In the genomic region with DNA sequence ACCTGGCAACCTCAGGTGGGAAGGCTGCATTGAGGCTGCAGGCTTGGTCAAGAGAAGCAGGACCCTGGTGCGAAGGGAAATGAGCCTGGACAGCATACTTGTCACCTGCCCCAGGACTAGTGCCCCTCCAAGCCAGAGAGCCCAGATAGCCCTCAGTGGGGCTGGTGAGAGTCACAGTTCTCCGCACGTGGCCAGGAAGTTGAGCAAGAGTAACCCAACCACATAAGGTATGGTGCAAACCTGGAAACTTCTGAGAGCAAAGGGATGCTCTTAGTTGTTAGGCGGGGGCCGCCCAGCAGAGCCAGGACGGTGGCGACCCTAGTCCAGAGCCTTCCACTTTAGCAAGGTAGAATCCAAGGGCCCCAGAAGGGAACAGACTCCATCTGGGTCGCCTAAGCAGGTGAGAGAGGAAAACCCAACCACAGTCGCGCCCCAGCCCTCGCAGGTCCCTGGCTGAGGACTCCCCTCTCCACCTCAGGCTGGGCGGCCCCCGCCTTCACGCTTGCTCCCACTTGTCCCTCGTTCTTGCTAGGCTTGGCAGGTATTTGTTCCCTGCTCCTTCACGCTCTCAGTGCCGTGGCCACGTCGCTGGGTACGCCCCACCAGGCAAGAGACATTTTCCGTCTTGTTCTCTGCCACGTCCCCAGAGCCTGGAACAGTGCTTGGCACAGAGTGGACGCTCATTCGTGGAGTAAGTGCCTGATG, we compare ENCODE assay signal across 9 cellular contexts. TPM values are rescaled to one million over a fixed set of nuclear protein-coding genes. Genes with fewer than 3 reads are reported as not detected.
DNase-seq lines count a peak whose midpoint lies in the region; ATAC-seq, FAIRE-seq and TF ChIP-seq lines count a peak whose summit lies in the region.
"Had no signal": no experiment of that assay in that cellular context is flagged by ENCODE, and none has a peak within 500 bp of the region (broad histone marks: within the 10 kb centered on the region; RNA-seq: fewer than 3 reads in every experiment).

No MANE protein-coding gene starts in this region.

- POLR2A ChIA-PET in activated CD8-positive, alpha-beta T cell treated with anti-CD3 and anti-CD28 coated beads, Interleukin-2, amount 10 ng/mL, durations not matched to agents 7 days and 5 days (lab: Charles Lee), result interaction anchor here (0.6 to 1.9 kb wide), 4 partner anchors 30 to 36 kb away, joined by 3 to 22 read pairs (median 5); no protein-coding TSS in a partner anchor
- POLR2A ChIA-PET in activated CD8-positive, alpha-beta T cell treated with anti-CD3 and anti-CD28 coated beads for 36 hours (lab: Charles Lee), result interaction anchor here (0.9 to 2.6 kb wide), 4 partner anchors 11 to 38 kb away, joined by 4 to 45 read pairs (median 10); no protein-coding TSS in a partner anchor
- POLR2A ChIA-PET in GM12878 (lab: Charles Lee), result interaction anchor here (0.7 to 5.7 kb wide), 5 partner anchors 15 to 186 kb away, joined by 4 to 220 read pairs (median 6); partner anchors contain the start of gene RHOV

- H3K4me3 Mint-ChIP-seq in activated CD8-positive, alpha-beta T cell treated with anti-CD3 and anti-CD28 coated beads, Interleukin-2, amount 10 ng/mL, durations not matched to agents 7 days and 5 days, result no peak overlapping the region
- H3K4me3 Mint-ChIP-seq in activated CD8-positive, alpha-beta T cell treated with anti-CD3 and anti-CD28 coated beads for 36 hours, result no peak overlapping the region

- no peak for TF ChIP-seq RAD21 in GM12878 (IDR thresholded peaks at IDR 0.05; ENCODE audit: insufficient read depth, low read depth, low read length)

- H3K27me3 Mint-ChIP-seq in activated CD8-positive, alpha-beta T cell treated with anti-CD3 and anti-CD28 coated beads, Interleukin-2, amount 10 ng/mL, durations not matched to agents 7 days and 5 days (ENCODE audit: low read depth), result peaks cover 13% of the 10 kb centered on the region
- H3K27me3 Mint-ChIP-seq in activated CD8-positive, alpha-beta T cell treated with anti-CD3 and anti-CD28 coated beads for 36 hours, result no peaks in the 10 kb centered on the region

- H3K4me3 ChIP-seq in GM12878 (no peak overlapping the region), lower lobe of right lung (peak overlapping the region; percentile 91), suprapubic skin (peak overlapping the region; percentile 91)

- peak overlapping the region; percentile 79 for H2AFZ ChIP-seq in GM12878 (ENCODE audit: control insufficient read depth, low read depth, low read length)

- no peak for ATAC-seq in activated CD8-positive, alpha-beta T cell treated with anti-CD3 and anti-CD28 coated beads, Interleukin-2, amount 10 ng/mL, durations not matched to agents 7 days and 5 days
- no peak for ATAC-seq in activated CD8-positive, alpha-beta T cell treated with anti-CD3 and anti-CD28 coated beads for 36 hours
- ATAC-seq in GM12878 (no peak), lower lobe of right lung (no peak)

- H3K27me3 ChIP-seq in GM12878 (replicated peaks in 1 of 2; ENCODE audit: control insufficient read depth in 2 of 2, insufficient read depth in 2 of 2, low read length in 1 of 2) (no peaks in the 10 kb centered on the region), lower lobe of right lung (ENCODE audit: low read depth) (no peaks in the 10 kb centered on the region), suprapubic skin (no peaks in the 10 kb centered on the region)

- TF ChIP-seq POLR2A in GM12878 (IDR thresholded peaks at IDR 0.05; ENCODE audit: low read depth, low read length) (no peak), suprapubic skin (IDR thresholded peaks at IDR 0.05) (no peak)

- BruUV-seq in GM12878 (replicated peaks; lab: Mats Ljungman, UMichigan), result no TSS peak

- peaks cover 21% of the 10 kb centered on the region for H3K4me1 ChIP-seq in GM12878 (ENCODE audit: control insufficient read depth, insufficient read depth, low read length)
- H3K4me1 ChIP-seq in lower lobe of right lung, result peaks cover 22% of the 10 kb centered on the region
- H3K4me1 ChIP-seq in suprapubic skin, result peaks cover 24% of the 10 kb centered on the region

- no peak for DNase-seq in activated CD8-positive, alpha-beta T cell treated with anti-CD3 and anti-CD28 coated beads, Interleukin-2, amount 10 ng/mL, durations not matched to agents 7 days and 5 days
- no peak for DNase-seq in activated CD8-positive, alpha-beta T cell treated with anti-CD3 and anti-CD28 coated beads for 36 hours
- DNase-seq in GM12878 (ENCODE audit: low read depth, low spot score) (no peak), lower lobe of right lung (no peak), suprapubic skin (ENCODE audit: low spot score in 2 of 2) (no peak), OCI-M1 (lab: John Stamatoyannopoulos, UW) (no peak), RCC 7860 (ENCODE audit: low spot score) (no peak), COR-L47 (lab: John Stamatoyannopoulos, UW) (no peak)
- DNase-seq: activated effector memory CD4-positive, alpha-beta T cell treated with Interleukin-2 at 50 U/mL for 16 hours had no signal

- peaks cover 18% of the 10 kb centered on the region for H3K36me3 Mint-ChIP-seq in activated CD8-positive, alpha-beta T cell treated with anti-CD3 and anti-CD28 coated beads, Interleukin-2, amount 10 ng/mL, durations not matched to agents 7 days and 5 days (ENCODE audit: low read depth)
- peaks cover 4% of the 10 kb centered on the region for H3K36me3 Mint-ChIP-seq in activated CD8-positive, alpha-beta T cell treated with anti-CD3 and anti-CD28 coated beads for 36 hours (ENCODE audit: low read depth)

- H3K4me2 ChIP-seq in GM12878 (ENCODE audit: control insufficient read depth, insufficient read depth), result no peak overlapping the region

- H3K9ac ChIP-seq in GM12878 (ENCODE audit: control insufficient read depth, insufficient read depth, low read length), result no peak overlapping the region

- intact Hi-C loops in activated CD8-positive, alpha-beta T cell treated with anti-CD3 and anti-CD28 coated beads for 36 hours (cut with micrococcal nuclease), result loop anchor here (2.0 to 10.0 kb wide), 3 partner anchors 34 to 218 kb away; partner anchors contain the start of gene RMDN3
- intact Hi-C loops in GM12878 (cut with micrococcal nuclease; ENCODE audit: unreplicated experiment), result loop anchor here (5.0 kb wide), 2 partner anchors 141 to 196 kb away; partner anchors contain the start of gene RAD51
- intact Hi-C loops in lower lobe of right lung (cut with DNase I), result no loop called here

- CTCF ChIA-PET in activated CD8-positive, alpha-beta T cell treated with anti-CD3 and anti-CD28 coated beads, Interleukin-2, amount 10 ng/mL, durations not matched to agents 7 days and 5 days (lab: Charles Lee), result interaction anchor here (0.8 to 5.1 kb wide), 26 partner anchors 8 to 338 kb away, joined by 3 to 117 read pairs (median 8); partner anchors contain the start of genes CHP1, PPP1R14D, RHOV and SPINT1
- CTCF ChIA-PET in activated CD8-positive, alpha-beta T cell treated with anti-CD3 and anti-CD28 coated beads for 36 hours (lab: Charles Lee), result interaction anchor here (0.7 to 5.9 kb wide), 30 partner anchors 8 to 327 kb away, joined by 3 to 112 read pairs (median 6); partner anchors contain the start of genes CCDC32, DNAJC17, RHOV and RPUSD2
- CTCF ChIA-PET in GM12878 (lab: Yijun Ruan, JAX), result interaction anchor here (0.7 to 5.5 kb wide), 21 partner anchors 12 to 388 kb away, joined by 3 to 95 read pairs (median 10); partner anchors contain the start of genes DNAJC17, RAD51, RHOV and SPINT1

- H3K27ac ChIP-seq in GM12878 (ENCODE audit: control insufficient read depth, insufficient read depth) (no peak overlapping the region), lower lobe of right lung (peak overlapping the region; percentile 92), suprapubic skin (peak overlapping the region; percentile 73)

- no peaks in the 10 kb centered on the region for H4K20me1 ChIP-seq in GM12878 (ENCODE audit: control insufficient read depth, insufficient read depth)

- 67% methylated on average over 24 of the region's 24 CpGs for WGBS in GM12878 (ENCODE audit: insufficient coverage, insufficient replicate concordance, low lambda C conversion rate, missing lambda C conversion rate)
- 63% methylated on average over 21 of the region's 24 CpGs for WGBS in suprapubic skin

- H3K9me3 Mint-ChIP-seq in activated CD8-positive, alpha-beta T cell treated with anti-CD3 and anti-CD28 coated beads, Interleukin-2, amount 10 ng/mL, durations not matched to agents 7 days and 5 days (ENCODE audit: insufficient read depth), result no peaks in the 10 kb centered on the region
- no peaks in the 10 kb centered on the region for H3K9me3 Mint-ChIP-seq in activated CD8-positive, alpha-beta T cell treated with anti-CD3 and anti-CD28 coated beads for 36 hours

- H3K27ac Mint-ChIP-seq in activated CD8-positive, alpha-beta T cell treated with anti-CD3 and anti-CD28 coated beads, Interleukin-2, amount 10 ng/mL, durations not matched to agents 7 days and 5 days, result peak overlapping the region; percentile 98
- no peak overlapping the region for H3K27ac Mint-ChIP-seq in activated CD8-positive, alpha-beta T cell treated with anti-CD3 and anti-CD28 coated beads for 36 hours

- H3K79me2 ChIP-seq in GM12878 (ENCODE audit: control insufficient read depth, insufficient read depth, low read length), result peaks cover 20% of the 10 kb centered on the region

- RAD21 ChIA-PET in GM12878 (lab: Charles Lee; ENCODE audit: unreplicated experiment), result interaction anchor here (0.6 to 14.9 kb wide), 20 partner anchors 9 to 443 kb away, joined by 3 to 551 read pairs (median 9); partner anchors contain the start of genes DNAJC17, RAD51, RHOV and ZFYVE19

- FAIRE-seq in GM12878 (lab: Jason Lieb, UNC), result no peak
- FAIRE-seq in RCC 7860 (lab: Jason Lieb, UNC), result no peak

- SMC1A ChIA-PET in GM12878 (lab: Charles Lee; ENCODE audit: uncharacterized antibody, unreplicated experiment), result interaction anchor here (0.8 to 13.4 kb wide), 15 partner anchors 10 to 213 kb away, joined by 3 to 454 read pairs (median 7); partner anchors contain the start of gene RHOV

- no peaks in the 10 kb centered on the region for H3K9me3 ChIP-seq in GM12878 (replicated peaks; ENCODE audit: control insufficient read depth, insufficient read depth, low read length)
- H3K9me3 ChIP-seq in lower lobe of right lung, result no peaks in the 10 kb centered on the region
- H3K9me3 ChIP-seq in suprapubic skin, result no peaks in the 10 kb centered on the region

- H3K4me1 Mint-ChIP-seq in activated CD8-positive, alpha-beta T cell treated with anti-CD3 and anti-CD28 coated beads, Interleukin-2, amount 10 ng/mL, durations not matched to agents 7 days and 5 days (ENCODE audit: low read depth), result peaks cover 42% of the 10 kb centered on the region
- H3K4me1 Mint-ChIP-seq in activated CD8-positive, alpha-beta T cell treated with anti-CD3 and anti-CD28 coated beads for 36 hours (ENCODE audit: low read depth), result peaks cover 28% of the 10 kb centered on the region

- TF ChIP-seq CTCF in activated CD8-positive, alpha-beta T cell treated with anti-CD3 and anti-CD28 coated beads for 36 hours (IDR thresholded peaks at IDR 0.05), result no peak
- no peak for TF ChIP-seq CTCF in GM12878 (IDR thresholded peaks at IDR 0.05 in 2 of 3, conservative IDR thresholded peaks at IDR 0.05 in 1 of 3; ENCODE audit: control insufficient read depth in 2 of 3, extremely low read depth in 1 of 3, insufficient read depth in 1 of 3, low read depth in 3 of 3, low read length in 3 of 3)
- no peak for TF ChIP-seq CTCF in lower lobe of right lung (IDR thresholded peaks at IDR 0.05)
- no peak for TF ChIP-seq CTCF in suprapubic skin (IDR thresholded peaks at IDR 0.05)

- in situ Hi-C loops in GM12878 (cut with MboI), result loop anchor here (5.0 kb wide), 1 partner anchor 36 kb away; no protein-coding TSS in a partner anchor

- no peaks in the 10 kb centered on the region; a peak in 1 of 4 replicates for H3K36me3 ChIP-seq in GM12878 (ENCODE audit: control insufficient read depth in 2 of 2, insufficient read depth in 2 of 2, low read length in 1 of 2)
- H3K36me3 ChIP-seq in lower lobe of right lung, result peaks cover 25% of the 10 kb centered on the region
- H3K36me3 ChIP-seq in suprapubic skin, result peaks cover 12% of the 10 kb centered on the region

- TF ChIP-seq EP300 in GM12878 (IDR thresholded peaks at IDR 0.05; ENCODE audit: borderline replicate concordance in 1 of 2, control insufficient read depth in 1 of 2, low read depth in 2 of 2, low read length in 2 of 2) (no peak), suprapubic skin (IDR thresholded peaks at IDR 0.05) (no peak)

RNA-seq across cellular contexts. Expression of gene VPS18, which starts 1.1 kb away (rescaled TPM):
- 10 to 100 TPM; 17.8 to 18.4 TPM for total RNA-seq in activated CD8-positive, alpha-beta T cell treated with anti-CD3 and anti-CD28 coated beads, Interleukin-2, amount 10 ng/mL, durations not matched to agents 7 days and 5 days
- total RNA-seq in activated CD8-positive, alpha-beta T cell treated with anti-CD3 and anti-CD28 coated beads for 36 hours, result 1 to 10 TPM; 6.1 TPM
- 18.9 and 20.9 TPM in 2 replicates for total RNA-seq in GM12878 (2013; cell fraction: nucleolus; rRNA removed)
- total RNA-seq in GM12878 (2014; rRNA removed) (18.3 and 18.5 TPM in 2 replicates), GM12878 (2014; rRNA removed; fragmentation: Illumina TruSeq; extraction: Trizol) (9.0 and 10.0 TPM in 2 replicates), GM12878 (2021) (19.8 and 20.3 TPM in 2 replicates), lower lobe of right lung (24.0 TPM), suprapubic skin (10 to 100 TPM; 15.0 to 24.9 (median 19.7) TPM)
- 5.9 TPM for polyA plus RNA-seq in GM12878 (2011; ENCODE audit: low read depth)
- polyA plus RNA-seq in GM12878 (2011; rRNA removed) (4.3 and 9.7 TPM in 2 replicates), GM12878 (2014; fragmentation: Illumina TruSeq; extraction: Trizol) (3.8 and 7.9 TPM in 2 replicates), GM12878 (2014; fragmentation: Nextera tagmentation; extraction: Ambion mirVana) (1 to 10 TPM in 1 of 2 experiments, under 1 TPM in 1; 0.71 to 1.7 TPM), GM12878 (2014; rRNA removed) (11.3 and 12.7 TPM in 2 replicates), GM12878 (2016; fragmentation: Nextera tagmentation; extraction: Ambion mirVana) (10 to 100 TPM; 16.0 to 20.4 TPM)
- polyA plus RNA-seq in GM12878 (2011; cell fraction: cytosol; rRNA removed), result 14.5 and 17.7 TPM in 2 replicates
- polyA plus RNA-seq in GM12878 (2011; cell fraction: nucleus; rRNA removed), result 18.8 and 21.0 TPM in 2 replicates
- 10.1 and 11.1 TPM in 2 replicates for polyA plus RNA-seq in GM12878 (2012)
- 30.4 and 40.0 TPM in 2 replicates for polyA minus RNA-seq in GM12878 (2011; rRNA and poly(A)+ RNA removed)
- polyA minus RNA-seq in GM12878 (2011; cell fraction: cytosol; rRNA and poly(A)+ RNA removed), result 13.0 and 13.4 TPM in 2 replicates
- polyA minus RNA-seq in GM12878 (2011; cell fraction: nucleus; rRNA and poly(A)+ RNA removed), result 8.7 and 17.9 TPM in 2 replicates

RNA-seq across cellular contexts. Expression of gene RHOV, which starts 19.1 kb away (rescaled TPM):
- total RNA-seq in activated CD8-positive, alpha-beta T cell treated with anti-CD3 and anti-CD28 coated beads, Interleukin-2, amount 10 ng/mL, durations not matched to agents 7 days and 5 days, result not detected
- under 1 TPM; 0.40 to 0.41 TPM for total RNA-seq in activated CD8-positive, alpha-beta T cell treated with anti-CD3 and anti-CD28 coated beads for 36 hours
- total RNA-seq in GM12878 (2013; cell fraction: nucleolus; rRNA removed), result 35.3 and 37.1 TPM in 2 replicates
- total RNA-seq in GM12878 (2014; rRNA removed) (11.5 and 13.0 TPM in 2 replicates), GM12878 (2014; rRNA removed; fragmentation: Illumina TruSeq; extraction: Trizol) (6.9 and 7.3 TPM in 2 replicates), GM12878 (2021) (13.3 and 15.0 TPM in 2 replicates), lower lobe of right lung (1.5 TPM), suprapubic skin (10 to 100 TPM; 46.9 to 96.3 (median 79.7) TPM)
- 4.9 TPM for polyA plus RNA-seq in GM12878 (2011; ENCODE audit: low read depth)
- polyA plus RNA-seq in GM12878 (2011; rRNA removed) (30.2 and 39.3 TPM in 2 replicates), GM12878 (2014; fragmentation: Illumina TruSeq; extraction: Trizol) (7.6 and 7.8 TPM in 2 replicates), GM12878 (2014; fragmentation: Nextera tagmentation; extraction: Ambion mirVana) (1 to 10 TPM in 1 of 2 experiments, under 1 TPM in 1; 0.24 to 1.3 TPM), GM12878 (2014; rRNA removed) (15.7 and 16.5 TPM in 2 replicates), GM12878 (2016; fragmentation: Nextera tagmentation; extraction: Ambion mirVana) (10 to 100 TPM in 1 of 2 experiments, 1 to 10 TPM in 1; 8.2 to 10.5 TPM)
- polyA plus RNA-seq in GM12878 (2011; cell fraction: cytosol; rRNA removed), result 39.3 and 50.0 TPM in 2 replicates
- 30.7 and 31.8 TPM in 2 replicates for polyA plus RNA-seq in GM12878 (2011; cell fraction: nucleus; rRNA removed)
- polyA plus RNA-seq in GM12878 (2012), result 8.8 and 14.8 TPM in 2 replicates
- polyA minus RNA-seq in GM12878 (2011; rRNA and poly(A)+ RNA removed), result 17.9 and 35.2 TPM in 2 replicates
- polyA minus RNA-seq in GM12878 (2011; cell fraction: cytosol; rRNA and poly(A)+ RNA removed), result 13.5 and 20.2 TPM in 2 replicates
- polyA minus RNA-seq in GM12878 (2011; cell fraction: nucleus; rRNA and poly(A)+ RNA removed), result 21.9 and 25.2 TPM in 2 replicates

RNA-seq across cellular contexts. Expression of gene DLL4, which starts 36.0 kb away (rescaled TPM):
- total RNA-seq in activated CD8-positive, alpha-beta T cell treated with anti-CD3 and anti-CD28 coated beads, Interleukin-2, amount 10 ng/mL, durations not matched to agents 7 days and 5 days, result not detected
- total RNA-seq in activated CD8-positive, alpha-beta T cell treated with anti-CD3 and anti-CD28 coated beads for 36 hours, result not detected
- total RNA-seq in GM12878 (2013; cell fraction: nucleolus; rRNA removed), result 8.1 and 8.2 TPM in 2 replicates
- 0.05 TPM in 1 of 2 replicates, not detected in the other for total RNA-seq in GM12878 (2014; rRNA removed)
- 0.04 TPM in 1 of 2 replicates, not detected in the other for total RNA-seq in GM12878 (2014; rRNA removed; fragmentation: Illumina TruSeq; extraction: Trizol)
- 0.08 TPM in 1 of 2 replicates, not detected in the other for total RNA-seq in GM12878 (2021)
- not detected for polyA plus RNA-seq in GM12878 (2011; ENCODE audit: low read depth)
- 0.10 and 0.12 TPM in 2 replicates for polyA plus RNA-seq in GM12878 (2011; rRNA removed)
- 0.27 TPM in 2 replicates for polyA plus RNA-seq in GM12878 (2011; cell fraction: cytosol; rRNA removed)
- 0.69 and 0.99 TPM in 2 replicates for polyA plus RNA-seq in GM12878 (2011; cell fraction: nucleus; rRNA removed)
- 0.07 and 0.13 TPM in 2 replicates for polyA plus RNA-seq in GM12878 (2012)
- not detected in 2 replicates for polyA plus RNA-seq in GM12878 (2014; fragmentation: Illumina TruSeq; extraction: Trizol)
- not detected for polyA plus RNA-seq in GM12878 (2014; fragmentation: Nextera tagmentation; extraction: Ambion mirVana)
- polyA plus RNA-seq in GM12878 (2014; rRNA removed), result 0.06 TPM in 1 of 2 replicates, not detected in the other
- polyA plus RNA-seq in GM12878 (2016; fragmentation: Nextera tagmentation; extraction: Ambion mirVana), result under 1 TPM in 1 of 2 experiments, not detected in 1; 0.16 TPM
- 0.15 and 0.37 TPM in 2 replicates for polyA minus RNA-seq in GM12878 (2011; rRNA and poly(A)+ RNA removed)
- not detected in 2 replicates for polyA minus RNA-seq in GM12878 (2011; cell fraction: cytosol; rRNA and poly(A)+ RNA removed)
- 0.38 and 0.48 TPM in 2 replicates for polyA minus RNA-seq in GM12878 (2011; cell fraction: nucleus; rRNA and poly(A)+ RNA removed)
- 21.3 TPM for total RNA-seq in lower lobe of right lung
- 1 to 10 TPM in 3 of 4 donors, under 1 TPM in 1; 0.47 to 5.3 (median 2.6) TPM for total RNA-seq in suprapubic skin

RNA-seq across cellular contexts. Expression of gene SPINT1, which starts 49.3 kb away (rescaled TPM):
- total RNA-seq in activated CD8-positive, alpha-beta T cell treated with anti-CD3 and anti-CD28 coated beads, Interleukin-2, amount 10 ng/mL, durations not matched to agents 7 days and 5 days, result 1 to 10 TPM; 3.1 to 4.3 TPM
- total RNA-seq in activated CD8-positive, alpha-beta T cell treated with anti-CD3 and anti-CD28 coated beads for 36 hours, result 1 to 10 TPM; 6.3 to 6.5 TPM
- total RNA-seq in GM12878 (2013; cell fraction: nucleolus; rRNA removed), result 46.9 and 54.3 TPM in 2 replicates
- total RNA-seq in GM12878 (2014; rRNA removed), result 18.8 and 18.9 TPM in 2 replicates
- total RNA-seq in GM12878 (2014; rRNA removed; fragmentation: Illumina TruSeq; extraction: Trizol), result 6.4 and 7.8 TPM in 2 replicates
- total RNA-seq in GM12878 (2021), result 26.6 and 28.6 TPM in 2 replicates
- polyA plus RNA-seq in GM12878 (2011; ENCODE audit: low read depth), result 3.1 TPM
- polyA plus RNA-seq in GM12878 (2011; rRNA removed), result 4.8 and 8.2 TPM in 2 replicates
- polyA plus RNA-seq in GM12878 (2011; cell fraction: cytosol; rRNA removed), result 17.8 and 26.2 TPM in 2 replicates
- 40.2 and 41.5 TPM in 2 replicates for polyA plus RNA-seq in GM12878 (2011; cell fraction: nucleus; rRNA removed)
- polyA plus RNA-seq in GM12878 (2012), result 8.4 and 9.5 TPM in 2 replicates
- 11.0 and 12.4 TPM in 2 replicates for polyA plus RNA-seq in GM12878 (2014; fragmentation: Illumina TruSeq; extraction: Trizol)
- 1 to 10 TPM; 3.5 to 4.0 TPM for polyA plus RNA-seq in GM12878 (2014; fragmentation: Nextera tagmentation; extraction: Ambion mirVana)
- 10.4 and 14.3 TPM in 2 replicates for polyA plus RNA-seq in GM12878 (2014; rRNA removed)
- polyA plus RNA-seq in GM12878 (2016; fragmentation: Nextera tagmentation; extraction: Ambion mirVana), result 10 to 100 TPM; 10.1 to 12.1 TPM
- polyA minus RNA-seq in GM12878 (2011; rRNA and poly(A)+ RNA removed), result 9.4 and 13.9 TPM in 2 replicates
- polyA minus RNA-seq in GM12878 (2011; cell fraction: cytosol; rRNA and poly(A)+ RNA removed), result 7.1 and 13.0 TPM in 2 replicates
- polyA minus RNA-seq in GM12878 (2011; cell fraction: nucleus; rRNA and poly(A)+ RNA removed), result 11.2 and 12.2 TPM in 2 replicates
- total RNA-seq in lower lobe of right lung, result 76.5 TPM
- 100 to 1,000 TPM; 303 to 430 (median 372) TPM for total RNA-seq in suprapubic skin
